In genomic region chr14:69138189-69138535, GRCh38 we compare ENCODE assay signal across 8 cellular contexts. TPM values are rescaled to one million over a fixed set of nuclear protein-coding genes. Genes with fewer than 3 reads are reported as not detected.
DNase-seq lines count a peak whose midpoint lies in the region; ATAC-seq, FAIRE-seq and TF ChIP-seq lines count a peak whose summit lies in the region.

No MANE protein-coding gene starts in this region.

- no peaks in the 10 kb centered on the region for H3K27me3 ChIP-seq in adrenal gland
- H3K27me3 ChIP-seq in gastroesophageal sphincter: no peaks in the 10 kb centered on the region

- ATAC-seq in gastroesophageal sphincter (peak; percentile 89), HG03432 (IDR thresholded peaks at IDR 0.05; ENCODE audit: unreplicated experiment) (no peak), HG02840 (IDR thresholded peaks at IDR 0.05; ENCODE audit: low FRiP score, unreplicated experiment) (no peak)

- intact Hi-C loops in adrenal gland (cut with DNase I): no loop called here

- DNase-seq in H54 (ENCODE audit: insufficient read length, low spot score): no peak
- DNase-seq in adrenal gland: peak in 1 of 7 donors; percentile 2
- DNase-seq in renal cortical epithelial cell (ENCODE audit: low read depth): peak; percentile 61
- DNase-seq in COLO668 (lab: John Stamatoyannopoulos, UW; ENCODE audit: unreplicated experiment): no peak
- DNase-seq in amygdala (lab: John Stamatoyannopoulos, UW): no peak

- no peak for TF ChIP-seq CTCF in adrenal gland (IDR thresholded peaks at IDR 0.05)
- TF ChIP-seq CTCF in gastroesophageal sphincter (IDR thresholded peaks at IDR 0.05): no peak

- H3K27ac ChIP-seq in adrenal gland (peak overlapping the region in 3 of 5 donors; percentile 18 to 30 (median 29)), gastroesophageal sphincter (peak overlapping the region; percentile 63 to 82 (median 78))

- H3K36me3 ChIP-seq in adrenal gland (replicated peaks in 1 of 2) (no peaks in the 10 kb centered on the region), gastroesophageal sphincter (no peaks in the 10 kb centered on the region)

- no peaks in the 10 kb centered on the region for H3K9me3 ChIP-seq in adrenal gland (replicated peaks in 1 of 3)
- no peaks in the 10 kb centered on the region for H3K9me3 ChIP-seq in gastroesophageal sphincter

- peak; percentile 69 for FAIRE-seq in H54 (lab: Jason Lieb, UNC)

- H3K4me3 ChIP-seq in adrenal gland: no peak overlapping the region
- no peak overlapping the region for H3K4me3 ChIP-seq in gastroesophageal sphincter

- no peak for TF ChIP-seq POLR2A in H54 (IDR thresholded peaks at IDR 0.05; ENCODE audit: low read depth, low read length)
- no peak for TF ChIP-seq POLR2A in adrenal gland (IDR thresholded peaks at IDR 0.05)
- no peak for TF ChIP-seq POLR2A in gastroesophageal sphincter (IDR thresholded peaks at IDR 0.05)

- WGBS in adrenal gland, 4 donors: 3 to 33% (median 25%) methylated on average over 1 of the region's 1 CpG
- WGBS in gastroesophageal sphincter (ENCODE audit: low coverage in 1 of 2), 2 donors: 8 to 18% methylated on average over 1 of the region's 1 CpG

- TF ChIP-seq EP300 in gastroesophageal sphincter (IDR thresholded peaks at IDR 0.05): no peak

- H3K4me1 ChIP-seq in adrenal gland (replicated peaks in 1 of 2) (peaks cover 20 to 41% of the 10 kb centered on the region in 2 donors), gastroesophageal sphincter (peaks cover 16 to 73% (median 22%) of the 10 kb centered on the region in 3 donors)

RNA-seq across cellular contexts. Expression of gene DCAF5, which starts 14.8 kb away (rescaled TPM):
- total RNA-seq in adrenal gland (10 to 100 TPM; 19.9 to 48.0 (median 38.0) TPM), gastroesophageal sphincter (10 to 100 TPM; 31.0 to 63.6 (median 36.9) TPM), renal cortical epithelial cell (12.2 and 30.8 TPM in 2 replicates)
- polyA plus RNA-seq in adrenal gland: 10 to 100 TPM; 27.9 to 38.2 (median 34.1) TPM

RNA-seq across cellular contexts. Expression of gene EXD2, which starts 53.1 kb away (rescaled TPM):
- total RNA-seq in adrenal gland (10 to 100 TPM; 11.2 to 23.0 (median 16.7) TPM), gastroesophageal sphincter (10 to 100 TPM; 16.7 to 37.1 (median 25.8) TPM), renal cortical epithelial cell (24.7 and 37.4 TPM in 2 replicates)
- 10 to 100 TPM in 1 of 3 donors, 1 to 10 TPM in 2; 6.4 to 13.0 (median 9.0) TPM for polyA plus RNA-seq in adrenal gland
